ENCODE assay signal across 8 cellular contexts in the genomic region with DNA sequence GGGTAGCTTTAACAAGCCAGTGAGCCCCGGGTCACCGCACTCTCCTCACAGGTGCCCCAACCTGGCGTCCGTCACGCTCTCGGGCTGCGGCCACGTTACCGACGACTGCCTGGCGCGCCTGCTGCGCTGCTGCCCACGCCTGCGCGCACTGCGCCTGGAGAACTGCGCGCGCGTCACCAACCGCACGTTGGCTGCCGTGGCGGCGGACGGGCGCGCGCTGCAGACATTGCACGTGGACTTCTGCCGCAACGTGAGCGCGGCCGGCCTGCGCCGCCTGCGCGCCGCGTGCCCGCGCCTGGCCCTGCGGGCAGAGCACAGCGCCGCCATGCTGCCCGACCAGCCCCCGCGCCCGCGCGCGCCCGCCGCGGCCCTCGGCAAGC. TPM values are rescaled to one million over a fixed set of nuclear protein-coding genes. Genes with fewer than 3 reads are reported as not detected.
DNase-seq lines count a peak whose midpoint lies in the region; ATAC-seq and TF ChIP-seq lines count a peak whose summit lies in the region.

No MANE protein-coding gene starts in this region.

- DNase-seq in GM04504 (ENCODE audit: low read depth): peak; percentile 84
- peak; percentile 96 for DNase-seq in HCEC 1CT
- DNase-seq in M059J (ENCODE audit: low read depth): peak; percentile 85
- peak; percentile 43 for DNase-seq in SK-N-DZ (ENCODE audit: low spot score)
- peak; percentile 94 for DNase-seq in activated naive CD4-positive, alpha-beta T cell treated with anti-CD3 and anti-CD28 coated beads, Interleukin-2, amount 50 U/mL, for 16 hours
- peak; percentile 81 for DNase-seq in glutamatergic neuron
- DNase-seq in osteocyte (ENCODE audit: extremely low spot score, unreplicated experiment): peak; percentile 94
- DNase-seq in thoracic aorta (ENCODE audit: low spot score): no peak

- peak overlapping the region; percentile 89 for H3K4me3 ChIP-seq in thoracic aorta

- H3K9me3 ChIP-seq in thoracic aorta: no peaks in the 10 kb centered on the region

- H3K36me3 ChIP-seq in thoracic aorta: no peaks in the 10 kb centered on the region

- H3K9me3 Mint-ChIP-seq in glutamatergic neuron (ENCODE audit: unreplicated experiment): peaks cover 11% of the 10 kb centered on the region
- H3K9me3 Mint-ChIP-seq in osteocyte (ENCODE audit: unreplicated experiment): no peaks in the 10 kb centered on the region

- H3K4me1 ChIP-seq in thoracic aorta (ENCODE audit: control insufficient read depth in 1 of 2, low read depth in 2 of 2): peaks cover 20 to 67% of the 10 kb centered on the region in 2 donors

- H3K27me3 Mint-ChIP-seq in glutamatergic neuron (ENCODE audit: unreplicated experiment) (peaks cover 13% of the 10 kb centered on the region), osteocyte (ENCODE audit: unreplicated experiment) (no peaks in the 10 kb centered on the region)

- peak overlapping the region; percentile 83 to 95 for H3K27ac ChIP-seq in thoracic aorta

- no peak for TF ChIP-seq CTCF in glutamatergic neuron (IDR thresholded peaks at IDR 0.05; ENCODE audit: partially characterized antibody, unreplicated experiment)
- peak; percentile 22 for TF ChIP-seq CTCF in osteocyte (IDR thresholded peaks at IDR 0.05)
- no peak for TF ChIP-seq CTCF in thoracic aorta (IDR thresholded peaks at IDR 0.05)

- no peak overlapping the region for H3K27ac Mint-ChIP-seq in glutamatergic neuron (ENCODE audit: unreplicated experiment)
- no peak overlapping the region for H3K27ac Mint-ChIP-seq in osteocyte (ENCODE audit: unreplicated experiment)

- ATAC-seq in thoracic aorta (ENCODE audit: insufficient number of reproducible peaks, low FRiP score, low read depth): no peak

- H3K36me3 Mint-ChIP-seq in glutamatergic neuron (ENCODE audit: unreplicated experiment) (peaks cover 4% of the 10 kb centered on the region), osteocyte (ENCODE audit: unreplicated experiment) (no peaks in the 10 kb centered on the region)

- peaks cover 12% of the 10 kb centered on the region for H3K4me1 Mint-ChIP-seq in glutamatergic neuron (ENCODE audit: low read depth, unreplicated experiment)
- peaks cover 31% of the 10 kb centered on the region for H3K4me1 Mint-ChIP-seq in osteocyte (ENCODE audit: unreplicated experiment)

- H3K4me3 Mint-ChIP-seq in glutamatergic neuron (ENCODE audit: unreplicated experiment) (peak overlapping the region; percentile 90), osteocyte (ENCODE audit: unreplicated experiment) (peak overlapping the region; percentile 85)

- no peaks in the 10 kb centered on the region for H3K27me3 ChIP-seq in thoracic aorta (replicated peaks; ENCODE audit: insufficient read depth)

RNA-seq across cellular contexts. Expression of a gene that starts 3.4 kb away (rescaled TPM):
- not detected in 2 replicates for total RNA-seq in M059J (2014; rRNA removed; shearing (Covaris generic))
- not detected in 2 replicates for polyA plus RNA-seq in SK-N-DZ (2014; cell fraction: cytosol; rRNA removed)
- polyA plus RNA-seq in SK-N-DZ (2014; cell fraction: nucleus; rRNA removed): not detected in 2 replicates
- total RNA-seq in glutamatergic neuron (ENCODE audit: unreplicated experiment) (not detected), osteocyte (0.48 and 0.52 TPM in 2 replicates), thoracic aorta (10 to 100 TPM; 21.2 to 62.1 TPM)

Comparison
In these comparisons a context has a peak if more than half of its experiments do, and no peak if none do; other contexts are left out.
1. RNA of a gene that starts 3.4 kb away (total RNA-seq): 21.2 to 62.1 TPM in thoracic aorta; 0.48 to 0.52 TPM in osteocyte, not detected in glutamatergic neuron (single experiment) and not detected in M059J; every median in the first group is over 10 times any median in the second.